Comparison of ENCODE assay signal across 26 cellular contexts in the genomic region with DNA sequence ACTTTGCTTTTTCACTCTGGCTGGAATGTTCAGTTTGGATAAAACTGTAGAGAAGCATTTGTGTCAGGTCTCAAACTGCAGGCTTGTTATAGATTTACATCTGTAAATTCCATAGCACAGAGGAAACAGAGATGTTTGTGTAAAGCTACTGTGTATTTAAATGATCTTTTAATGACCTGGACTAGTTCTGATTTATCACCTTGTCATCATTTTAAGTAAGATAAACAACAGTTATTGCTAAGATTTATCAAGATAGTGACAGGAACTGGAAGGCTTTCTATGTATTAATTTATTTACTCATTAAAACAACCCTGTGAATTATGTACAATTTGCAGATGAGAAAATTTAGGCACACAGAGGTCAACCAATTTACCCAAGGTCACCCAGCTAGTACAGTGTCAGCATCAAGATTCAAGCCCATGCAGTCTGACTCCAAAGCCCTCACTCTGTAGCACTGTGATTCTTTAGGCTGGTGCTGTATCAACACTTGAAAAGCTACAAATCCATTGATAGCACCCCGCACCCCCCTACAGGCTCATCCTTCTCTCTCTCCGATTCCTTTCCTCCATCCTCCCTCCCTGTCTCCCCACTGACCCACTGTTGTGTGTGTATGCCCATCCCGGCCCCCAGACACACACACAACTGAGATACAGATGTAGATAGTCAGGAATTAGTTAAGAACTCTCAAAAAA.
DNase-seq lines count a peak whose midpoint lies in the region; ATAC-seq and TF ChIP-seq lines count a peak whose summit lies in the region.
"Had no signal": no experiment of that assay in that cellular context is flagged by ENCODE, and none has a peak within 500 bp of the region (broad histone marks: within the 10 kb centered on the region; RNA-seq: fewer than 3 reads in every experiment).

No MANE protein-coding gene starts in this region.

- peaks cover 42% of the 10 kb centered on the region for H3K36me3 Mint-ChIP-seq in MCF 10A (ENCODE audit: insufficient read depth, unreplicated experiment)
- peaks cover 22% of the 10 kb centered on the region for H3K36me3 Mint-ChIP-seq in mesothelial cell of epicardium

- H3K27ac Mint-ChIP-seq in MCF 10A (ENCODE audit: low read depth, unreplicated experiment) (no peak overlapping the region), mesothelial cell of epicardium (peak overlapping the region; percentile 57)
- H3K27ac Mint-ChIP-seq: CD4-positive, alpha-beta T cell had no signal

- DNase-seq in T47D (ENCODE audit: low read depth in 1 of 2, low spot score in 1 of 2): peak; percentile 6 to 12
- no peak for DNase-seq in MCF 10A (ENCODE audit: unreplicated experiment)
- no peak for DNase-seq in mesothelial cell of epicardium (ENCODE audit: low spot score in 2 of 2, unreplicated experiment in 2 of 2)
- DNase-seq in NCI-H345 treated with DMSO at 0.1 percent for 48 hours (lab: John Stamatoyannopoulos, UW; ENCODE audit: unreplicated experiment): no peak
- DNase-seq in NCI-H2029 (lab: John Stamatoyannopoulos, UW): no peak
- DNase-seq: ACHN; CD4-positive, alpha-beta T cell; COR-L47; DMS 273 treated with DMSO at 0.1 percent for 48 hours; GM23248; Karpas-422; MM.1S; NCI-H1048; NCI-H1417 treated with DMSO at 0.1 percent for 48 hours; NCI-H187; NCI-H510A; NCI-H748 treated with DMSO at 0.1 percent for 48 hours; SHP77 treated with DMSO at 0.1 percent for 48 hours had no signal

- in situ Hi-C loops in T47D (cut with HindIII; ENCODE audit: low pct_unique_long_range_greater_than_20kb, low sequenced_read_pairs): no loop called here

- CTCF ChIA-PET in MCF 10A (lab: Yijun Ruan, JAX): no interaction called here

- no peaks in the 10 kb centered on the region for H3K27me3 Mint-ChIP-seq in MCF 10A (ENCODE audit: insufficient read depth, unreplicated experiment)
- H3K27me3 Mint-ChIP-seq in mesothelial cell of epicardium (ENCODE audit: low read depth): no peaks in the 10 kb centered on the region
- H3K27me3 Mint-ChIP-seq: CD4-positive, alpha-beta T cell had no signal

- ATAC-seq in SK-N-SH treated with all-trans-retinoic acid at 6 μM for 48 hours (no peak), GM18873 (IDR thresholded peaks at IDR 0.05; ENCODE audit: low FRiP score, unreplicated experiment) (no peak)
- ATAC-seq: HCT116 had no signal

- intact Hi-C loops in MCF 10A (cut with micrococcal nuclease): no loop called here

- H3K27ac ChIP-seq in VCaP: peak overlapping the region; percentile 59
- H3K27ac ChIP-seq: 22Rv1, BLaER1, GM23248, RWPE1, SK-N-MC had no signal

- no peaks in the 10 kb centered on the region for H3K9me3 Mint-ChIP-seq in MCF 10A (ENCODE audit: unreplicated experiment)
- H3K9me3 Mint-ChIP-seq in mesothelial cell of epicardium: no peaks in the 10 kb centered on the region
- H3K9me3 Mint-ChIP-seq: CD4-positive, alpha-beta T cell had no signal

- H3K4me1 Mint-ChIP-seq in MCF 10A (ENCODE audit: insufficient read depth, unreplicated experiment) (peaks cover 9% of the 10 kb centered on the region), mesothelial cell of epicardium (peaks cover 38% of the 10 kb centered on the region)

- POLR2A ChIA-PET in MCF 10A (lab: Yijun Ruan, JAX): interaction anchor here (0.7 kb wide), 1 partner anchor 10 kb away, joined by 4 read pairs; no protein-coding TSS in a partner anchor

- no peak for TF ChIP-seq CTCF in MCF 10A (IDR thresholded peaks at IDR 0.05; ENCODE audit: unreplicated experiment)
- TF ChIP-seq CTCF in VCaP (conservative IDR thresholded peaks at IDR 0.05): no peak
- TF ChIP-seq CTCF in mesothelial cell of epicardium (IDR thresholded peaks at IDR 0.05; ENCODE audit: unreplicated experiment): no peak

- H3K4me3 Mint-ChIP-seq in MCF 10A (ENCODE audit: unreplicated experiment) (no peak overlapping the region), mesothelial cell of epicardium (no peak overlapping the region)
- H3K4me3 Mint-ChIP-seq: CD4-positive, alpha-beta T cell had no signal

- BruUV-seq in MCF 10A (replicated peaks; lab: Mats Ljungman, UMichigan): no TSS peak

TF ChIP-seq in SK-N-SH treated with all-trans-retinoic acid at 6 μM for 48 hours, 23 proteins besides CTCF, POLR2A, EP300 and RAD21:
- no peak for TF ChIP-seq ZFP3 (CRISPR knock-in tag; IDR thresholded peaks at IDR 0.05)
- TF ChIP-seq TOX (CRISPR knock-in tag; IDR thresholded peaks at IDR 0.05; ENCODE audit: borderline replicate concordance): no peak
- TF ChIP-seq, protein P1, sequence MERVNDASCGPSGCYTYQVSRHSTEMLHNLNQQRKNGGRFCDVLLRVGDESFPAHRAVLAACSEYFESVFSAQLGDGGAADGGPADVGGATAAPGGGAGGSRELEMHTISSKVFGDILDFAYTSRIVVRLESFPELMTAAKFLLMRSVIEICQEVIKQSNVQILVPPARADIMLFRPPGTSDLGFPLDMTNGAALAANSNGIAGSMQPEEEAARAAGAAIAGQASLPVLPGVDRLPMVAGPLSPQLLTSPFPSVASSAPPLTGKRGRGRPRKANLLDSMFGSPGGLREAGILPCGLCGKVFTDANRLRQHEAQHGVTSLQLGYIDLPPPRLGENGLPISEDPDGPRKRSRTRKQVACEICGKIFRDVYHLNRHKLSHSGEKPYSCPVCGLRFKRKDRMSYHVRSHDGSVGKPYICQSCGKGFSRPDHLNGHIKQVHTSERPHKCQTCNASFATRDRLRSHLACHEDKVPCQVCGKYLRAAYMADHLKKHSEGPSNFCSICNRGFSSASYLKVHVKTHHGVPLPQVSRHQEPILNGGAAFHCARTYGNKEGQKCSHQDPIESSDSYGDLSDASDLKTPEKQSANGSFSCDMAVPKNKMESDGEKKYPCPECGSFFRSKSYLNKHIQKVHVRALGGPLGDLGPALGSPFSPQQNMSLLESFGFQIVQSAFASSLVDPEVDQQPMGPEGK (CRISPR knock-in tag; IDR thresholded peaks at IDR 0.05; ENCODE audit: borderline replicate concordance): no peak
- TF ChIP-seq ISL1 (CRISPR knock-in tag; IDR thresholded peaks at IDR 0.05): no peak

Comparison
In these comparisons a context has a peak if more than half of its experiments do, and no peak if none do; other contexts are left out.
1. DNase-seq: peak in T47D (2 of 2); none in MCF 10A (single experiment), mesothelial cell of epicardium (0 of 2), NCI-H345 treated with DMSO at 0.1 percent for 48 hours (single experiment) and NCI-H2029 (single experiment).